ENCODE assay signal across 16 cellular contexts in genomic region chr16:12611916-12612597, GRCh38.
DNase-seq lines count a peak whose midpoint lies in the region; ATAC-seq, FAIRE-seq and TF ChIP-seq lines count a peak whose summit lies in the region.
"Had no signal": no experiment of that assay in that cellular context is flagged by ENCODE, and none has a peak within 500 bp of the region (broad histone marks: within the 10 kb centered on the region; RNA-seq: fewer than 3 reads in every experiment).

No MANE protein-coding gene starts in this region.

- H3K27me3 Mint-ChIP-seq in activated naive CD4-positive, alpha-beta T cell treated with anti-CD3 and anti-CD28 coated beads, Interleukin-2, amount 50 U/mL, for 24 hours, result peaks cover 2% of the 10 kb centered on the region

- H3K9ac ChIP-seq in K562 (ENCODE audit: insufficient read depth in 1 of 2, low read depth in 2 of 2, low read length in 2 of 2) (peak overlapping the region in 1 of 2 experiments; percentile 43; a peak in 1 of 4 replicates), trophoblast cell (ENCODE audit: low read length) (no peak overlapping the region)

- no peak for TF ChIP-seq RAD21 in K562 (CRISPR knock-in tag; conservative IDR thresholded peaks at IDR 0.05 in 1 of 2, IDR thresholded peaks at IDR 0.05 in 1 of 2)

- TF ChIP-seq CTCF in K562 (IDR thresholded peaks at IDR 0.05 in 2 of 3, conservative IDR thresholded peaks at IDR 0.05 in 1 of 3; ENCODE audit: insufficient read depth in 2 of 3, low read depth in 1 of 3, low read length in 3 of 3) (no peak), osteoblast (IDR thresholded peaks at IDR 0.05; ENCODE audit: extremely low read depth, low read depth, low read length) (no peak)

- no peak overlapping the region for H4K12ac ChIP-seq in trophoblast cell (ENCODE audit: low read depth, low read length)

- H3K27ac ChIP-seq in KOPT-K1 (ENCODE audit: low read depth, low read length, poor library complexity, severe bottlenecking) (peak overlapping the region; percentile 89), K562 (ENCODE audit: extremely low read depth, low read depth, low read length) (peak overlapping the region; percentile 84; the same call in 2 of the 3 replicates), trophoblast cell (ENCODE audit: low read depth, low read length) (no peak overlapping the region), osteoblast (ENCODE audit: low read depth, low read length) (no peak overlapping the region)

- no peak for ATAC-seq in K562

- H2AFZ ChIP-seq in K562 (ENCODE audit: low read depth, low read length) (peak overlapping the region; percentile 62), trophoblast cell (ENCODE audit: insufficient read depth, low read length, poor library complexity) (no peak overlapping the region), osteoblast (ENCODE audit: low read length) (no peak overlapping the region)

- no peaks in the 10 kb centered on the region for H4K20me1 ChIP-seq in K562 (replicated peaks; ENCODE audit: control insufficient read depth, insufficient read depth, low read length)
- no peaks in the 10 kb centered on the region for H4K20me1 ChIP-seq in osteoblast (ENCODE audit: insufficient read depth, low read length)

- FAIRE-seq in K562 (lab: Jason Lieb, UNC), result no peak
- FAIRE-seq: GM19239, H54 had no signal

- H3K9me3 Mint-ChIP-seq in activated naive CD4-positive, alpha-beta T cell treated with anti-CD3 and anti-CD28 coated beads, Interleukin-2, amount 50 U/mL, for 24 hours, result peaks cover 5% of the 10 kb centered on the region

- no peak overlapping the region for H2BK12ac ChIP-seq in trophoblast cell (ENCODE audit: low read length)

- intact Hi-C loops in K562 (cut with micrococcal nuclease), result no loop called here

- H3K18ac ChIP-seq in trophoblast cell (ENCODE audit: low read length), result no peak overlapping the region

- POLR2A ChIA-PET in K562 (lab: Yijun Ruan, JAX), result no interaction called here

- in situ Hi-C loops in K562 (cut with MboI), result no loop called here

- no peaks in the 10 kb centered on the region for H3K79me1 ChIP-seq in trophoblast cell (ENCODE audit: low read length)

- no peak for DNase-seq in activated naive CD4-positive, alpha-beta T cell treated with Interleukin-2 at 50 U/mL for 16 hours
- DNase-seq in K562 (ENCODE audit: extremely low read depth in 1 of 4, low spot score in 3 of 4) (no peak), trophoblast cell (no peak), osteoblast (ENCODE audit: insufficient read length, low spot score, missing footprints) (no peak), NCI-H524 treated with DMSO at 0.1 percent for 48 hours (lab: John Stamatoyannopoulos, UW) (no peak), GF-D8 (lab: John Stamatoyannopoulos, UW) (no peak)
- DNase-seq: C1 segment of cervical spinal cord, IMR-90, NCI-H187, NCI-H345, NCI-H69, SIG-M5 had no signal

- H3K4me3 ChIP-seq in K562 (no peak overlapping the region), trophoblast cell (ENCODE audit: low read depth, low read length) (no peak overlapping the region), osteoblast (ENCODE audit: insufficient read depth, low read length) (no peak overlapping the region)

- TF ChIP-seq EP300 in K562 (IDR thresholded peaks at IDR 0.05; ENCODE audit: low read length), result no peak

- peak overlapping the region; percentile 51 for H3K4me2 ChIP-seq in K562 (ENCODE audit: insufficient read depth, low read length)
- H3K4me2 ChIP-seq in trophoblast cell (ENCODE audit: low read length), result no peak overlapping the region
- H3K4me2 ChIP-seq in osteoblast (ENCODE audit: insufficient read depth, low read length), result no peak overlapping the region

- H3K79me2 ChIP-seq in K562 (ENCODE audit: control insufficient read depth, insufficient read depth, low read length) (no peaks in the 10 kb centered on the region), trophoblast cell (ENCODE audit: control insufficient read depth, insufficient read depth, low read length, poor library complexity) (no peaks in the 10 kb centered on the region), osteoblast (ENCODE audit: insufficient read depth, low read length) (no peaks in the 10 kb centered on the region)

- H3K36me3 Mint-ChIP-seq in activated naive CD4-positive, alpha-beta T cell treated with anti-CD3 and anti-CD28 coated beads, Interleukin-2, amount 50 U/mL, for 24 hours, result no peaks in the 10 kb centered on the region

- H3K4me1 Mint-ChIP-seq in activated naive CD4-positive, alpha-beta T cell treated with anti-CD3 and anti-CD28 coated beads, Interleukin-2, amount 50 U/mL, for 24 hours, result peaks cover 23% of the 10 kb centered on the region

- H3K27me3 ChIP-seq in K562 (ENCODE audit: control insufficient read depth in 2 of 2, insufficient read depth in 2 of 2, low read length in 2 of 2) (no peaks in the 10 kb centered on the region), trophoblast cell (ENCODE audit: insufficient read depth, low read length) (no peaks in the 10 kb centered on the region), osteoblast (ENCODE audit: insufficient read depth, low read length) (peaks cover 2% of the 10 kb centered on the region)

- no peak overlapping the region for H3K27ac Mint-ChIP-seq in activated naive CD4-positive, alpha-beta T cell treated with anti-CD3 and anti-CD28 coated beads, Interleukin-2, amount 50 U/mL, for 24 hours

- H3K4me3 Mint-ChIP-seq in activated naive CD4-positive, alpha-beta T cell treated with anti-CD3 and anti-CD28 coated beads, Interleukin-2, amount 50 U/mL, for 24 hours, result peak overlapping the region; percentile 38

- no peak overlapping the region for H2BK5ac ChIP-seq in trophoblast cell (ENCODE audit: low read depth, low read length, poor library complexity)

- H3K14ac ChIP-seq in trophoblast cell (ENCODE audit: low read length), result peak overlapping the region; percentile 25

- H3K36me3 ChIP-seq in KOPT-K1 (ENCODE audit: insufficient read depth, low read length) (no peaks in the 10 kb centered on the region), K562 (ENCODE audit: control insufficient read depth, insufficient read depth, low read length) (no peaks in the 10 kb centered on the region), trophoblast cell (ENCODE audit: control insufficient read depth in 1 of 2, insufficient read depth in 2 of 2, low read length in 2 of 2) (no peaks in the 10 kb centered on the region), osteoblast (ENCODE audit: insufficient read depth, low read length) (no peaks in the 10 kb centered on the region)

- no peak for TF ChIP-seq POLR2A in K562 (conservative IDR thresholded peaks at IDR 0.05)

- H3K9me1 ChIP-seq in K562 (ENCODE audit: control insufficient read depth, insufficient read depth, low read length), result no peaks in the 10 kb centered on the region

- no peak overlapping the region for H3K4ac ChIP-seq in trophoblast cell (ENCODE audit: low read depth, low read length)

- peaks cover 10 to 53% of the 10 kb centered on the region in 2 experiments; a peak in 4 of 5 replicates for H3K4me1 ChIP-seq in K562 (replicated peaks in 1 of 2; ENCODE audit: control insufficient read depth in 2 of 2, insufficient read depth in 2 of 2, low read length in 2 of 2)
- peaks cover 0 to 3% of the 10 kb centered on the region in 2 experiments for H3K4me1 ChIP-seq in trophoblast cell (ENCODE audit: control insufficient read depth in 1 of 2, insufficient read depth in 2 of 2, low read length in 2 of 2)
- no peaks in the 10 kb centered on the region for H3K4me1 ChIP-seq in osteoblast (ENCODE audit: insufficient read depth, low read length)

- BruUV-seq in K562 (replicated peaks; lab: Mats Ljungman, UMichigan), result no TSS peak

- H3K23ac ChIP-seq in trophoblast cell (ENCODE audit: low read length), result no peak overlapping the region

- H3K9me3 ChIP-seq in KOPT-K1 (ENCODE audit: insufficient read depth, low read length, poor library complexity, severe bottlenecking) (peaks cover 56% of the 10 kb centered on the region), K562 (replicated peaks; ENCODE audit: control insufficient read depth, insufficient read depth, low read depth, low read length) (no peaks in the 10 kb centered on the region), trophoblast cell (ENCODE audit: insufficient read depth, low read depth, low read length) (no peaks in the 10 kb centered on the region), osteoblast (ENCODE audit: low read depth, low read length) (no peaks in the 10 kb centered on the region)

- CTCF ChIA-PET in K562 (lab: Yijun Ruan, JAX; ENCODE audit: low intra/inter-chr PET ratio), result no interaction called here

- H2BK120ac ChIP-seq in trophoblast cell (ENCODE audit: insufficient read depth, low read length, poor library complexity), result peak overlapping the region; percentile 24

- H4K91ac ChIP-seq in trophoblast cell (ENCODE audit: low read depth, low read length), result peak overlapping the region; percentile 79

- 62% methylated on average over 10 of the region's 10 CpGs for WGBS in K562 (ENCODE audit: insufficient coverage, low coverage, missing lambda C conversion rate)
- WGBS in trophoblast cell (ENCODE audit: extremely low coverage, insufficient coverage, insufficient read length), result no CpG with 5 or more reads among the region's 10 CpGs

- H2AK5ac ChIP-seq in trophoblast cell (ENCODE audit: low read length), result no peak overlapping the region

- no peak overlapping the region for H4K8ac ChIP-seq in trophoblast cell (ENCODE audit: low read depth, low read length)

TF ChIP-seq in K562, 482 proteins besides CTCF, POLR2A, EP300 and RAD21 (continues in another document):
- no peak for TF ChIP-seq ZNF324 (CRISPR knock-in tag; IDR thresholded peaks at IDR 0.05)
- TF ChIP-seq, protein P1, sequence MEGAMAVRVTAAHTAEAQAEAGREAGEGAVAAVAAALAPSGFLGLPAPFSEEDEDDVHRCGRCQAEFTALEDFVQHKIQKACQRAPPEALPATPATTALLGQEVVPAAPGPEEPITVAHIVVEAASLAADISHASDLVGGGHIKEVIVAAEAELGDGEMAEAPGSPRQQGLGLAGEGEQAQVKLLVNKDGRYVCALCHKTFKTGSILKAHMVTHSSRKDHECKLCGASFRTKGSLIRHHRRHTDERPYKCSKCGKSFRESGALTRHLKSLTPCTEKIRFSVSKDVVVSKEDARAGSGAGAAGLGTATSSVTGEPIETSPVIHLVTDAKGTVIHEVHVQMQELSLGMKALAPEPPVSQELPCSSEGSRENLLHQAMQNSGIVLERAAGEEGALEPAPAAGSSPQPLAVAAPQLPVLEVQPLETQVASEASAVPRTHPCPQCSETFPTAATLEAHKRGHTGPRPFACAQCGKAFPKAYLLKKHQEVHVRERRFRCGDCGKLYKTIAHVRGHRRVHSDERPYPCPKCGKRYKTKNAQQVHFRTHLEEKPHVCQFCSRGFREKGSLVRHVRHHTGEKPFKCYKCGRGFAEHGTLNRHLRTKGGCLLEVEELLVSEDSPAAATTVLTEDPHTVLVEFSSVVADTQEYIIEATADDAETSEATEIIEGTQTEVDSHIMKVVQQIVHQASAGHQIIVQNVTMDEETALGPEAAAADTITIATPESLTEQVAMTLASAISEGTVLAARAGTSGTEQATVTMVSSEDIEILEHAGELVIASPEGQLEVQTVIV (CRISPR knock-in tag; IDR thresholded peaks at IDR 0.05; ENCODE audit: borderline replicate concordance), result no peak

Comparison
In these comparisons a context has a peak if more than half of its experiments do, and no peak if none do; other contexts are left out.
1. H3K27ac ChIP-seq: peak in KOPT-K1 (single experiment) and K562 (single experiment); none in trophoblast cell (single experiment) and osteoblast (single experiment).